Comparison of ENCODE assay signal across 9 cellular contexts in genomic region chrX:72621163-72621562, GRCh38. TPM values are rescaled to one million over a fixed set of nuclear protein-coding genes. Genes with fewer than 3 reads are reported as not detected.
A peak's percentile ranks its signal among the peaks of the same experiment; 100 is the strongest.
DNase-seq lines count a peak whose midpoint lies in the region; ATAC-seq and TF ChIP-seq lines count a peak whose summit lies in the region.
"Had no signal": no experiment of that assay in that cellular context is flagged by ENCODE, and none has a peak within 500 bp of the region (broad histone marks: within the 10 kb centered on the region; RNA-seq: fewer than 3 reads in every experiment).

No MANE protein-coding gene starts in this region.

- H3K27ac Mint-ChIP-seq in MCF 10A (ENCODE audit: low read depth, unreplicated experiment): peak overlapping the region; percentile 77

- peaks cover 16% of the 10 kb centered on the region for H3K4me1 Mint-ChIP-seq in MCF 10A (ENCODE audit: insufficient read depth, unreplicated experiment)

- TSS peak; percentile 56 for BruUV-seq in MCF 10A (replicated peaks; lab: Mats Ljungman, UMichigan)

- H3K36me3 Mint-ChIP-seq in MCF 10A (ENCODE audit: insufficient read depth, unreplicated experiment): no peaks in the 10 kb centered on the region

- intact Hi-C loops in MCF 10A (cut with micrococcal nuclease): loop anchor here (5.0 kb wide), 1 partner anchor 91 kb away; the partner anchor contains the start of gene PHKA1

- peaks cover 38% of the 10 kb centered on the region for H3K27me3 Mint-ChIP-seq in MCF 10A (ENCODE audit: insufficient read depth, unreplicated experiment)

- H3K9me3 Mint-ChIP-seq in MCF 10A (ENCODE audit: unreplicated experiment): no peaks in the 10 kb centered on the region

- TF ChIP-seq CTCF in MCF 10A (IDR thresholded peaks at IDR 0.05; ENCODE audit: unreplicated experiment): no peak

- H3K4me3 Mint-ChIP-seq in MCF 10A (ENCODE audit: unreplicated experiment): peak overlapping the region; percentile 52

- POLR2A ChIA-PET in MCF 10A (lab: Yijun Ruan, JAX): interaction anchor here (0.6 to 2.8 kb wide), 11 partner anchors 8 to 440 kb away, joined by 3 to 25 read pairs (median 4); partner anchors contain the start of genes PHKA1 and PIN4

- peak; percentile 14 for ATAC-seq in GM19438 (IDR thresholded peaks at IDR 0.05; ENCODE audit: low read depth, unreplicated experiment)
- peak; percentile 6 for ATAC-seq in HG03095 (IDR thresholded peaks at IDR 0.05; ENCODE audit: unreplicated experiment)
- peak; percentile 24 for ATAC-seq in stimulated activated naive CD8-positive, alpha-beta T cell treated with anti-CD3 and anti-CD28 coated beads, Interleukin-15, Interleukin-2, amounts not matched to agents 100 U/mL and 50 U/mL, for 24 hours

- CTCF ChIA-PET in MCF 10A (lab: Yijun Ruan, JAX): interaction anchor here (0.6 to 0.7 kb wide), 3 partner anchors 26 to 51 kb away, joined by 3 to 4 read pairs (median 3); no protein-coding TSS in a partner anchor

- no peak for DNase-seq in MCF 10A (ENCODE audit: unreplicated experiment)
- no peak for DNase-seq in stimulated activated naive CD8-positive, alpha-beta T cell treated with anti-CD3 and anti-CD28 coated beads, Interleukin-15, Interleukin-2, amounts not matched to agents 100 U/mL and 50 U/mL, for 24 hours
- DNase-seq in C1 segment of cervical spinal cord (lab: John Stamatoyannopoulos, UW): no peak
- DNase-seq in Ammon's horn (ENCODE audit: low spot score): no peak
- no peak for DNase-seq in DMS 273 (lab: John Stamatoyannopoulos, UW; ENCODE audit: unreplicated experiment)
- DNase-seq: activated CD8-positive, alpha-beta memory T cell treated with anti-CD3 and anti-CD28 coated beads, Interleukin-2, amount 50 U/mL, for 4 hours; mesendoderm had no signal

RNA-seq across cellular contexts. Expression of gene HDAC8, which starts 48.5 kb away (rescaled TPM):
- total RNA-seq in MCF 10A (2022): 26.4 and 26.7 TPM in 2 replicates
